In genomic region chr5:143172736-143173135, GRCh38 we compare ENCODE assay signal across 21 cellular contexts.
A peak's percentile ranks its signal among the peaks of the same experiment; 100 is the strongest.
DNase-seq lines count a peak whose midpoint lies in the region; ATAC-seq and TF ChIP-seq lines count a peak whose summit lies in the region.
"Had no signal": no experiment of that assay in that cellular context is flagged by ENCODE, and none has a peak within 500 bp of the region (broad histone marks: within the 10 kb centered on the region; RNA-seq: fewer than 3 reads in every experiment).

No MANE protein-coding gene starts in this region.

- H3K27ac ChIP-seq in HUES48 (ENCODE audit: low read depth, low read length): peak overlapping the region; percentile 70
- no peak overlapping the region for H3K27ac ChIP-seq in Peyer's patch
- H3K27ac ChIP-seq in dorsolateral prefrontal cortex: no peak overlapping the region
- H3K27ac ChIP-seq: C4-2B had no signal

- TF ChIP-seq CTCF in chondrocyte (IDR thresholded peaks at IDR 0.05) (no peak), Peyer's patch (IDR thresholded peaks at IDR 0.05) (no peak), dorsolateral prefrontal cortex (IDR thresholded peaks at IDR 0.05 in 54 of 56, conservative IDR thresholded peaks at IDR 0.05 in 2 of 56; ENCODE audit: low read depth in 1 of 56, partially characterized antibody in 56 of 56) (no peak)

- H3K9me3 Mint-ChIP-seq in chondrocyte (ENCODE audit: low read depth): no peaks in the 10 kb centered on the region
- no peaks in the 10 kb centered on the region for H3K9me3 Mint-ChIP-seq in stimulated activated naive B cell treated with anti-CD40 and anti-IgM and Interleukin-4, amounts not matched to agents 10 μg/mL and 1 μg/mL and 100 μg/mL, for 72 hours
- H3K9me3 Mint-ChIP-seq in naive thymus-derived CD8-positive, alpha-beta T cell: no peaks in the 10 kb centered on the region
- H3K9me3 Mint-ChIP-seq: CD8-positive, alpha-beta memory T cell had no signal

- H3K4me1 Mint-ChIP-seq in chondrocyte (ENCODE audit: low read depth): peaks cover 56% of the 10 kb centered on the region
- peaks cover 0 to 5% of the 10 kb centered on the region in 2 donors for H3K4me1 Mint-ChIP-seq in stimulated activated naive B cell treated with anti-CD40 and anti-IgM and Interleukin-4, amounts not matched to agents 10 μg/mL and 1 μg/mL and 100 μg/mL, for 72 hours
- H3K4me1 Mint-ChIP-seq in naive thymus-derived CD8-positive, alpha-beta T cell: peaks cover 0 to 4% (median 2%) of the 10 kb centered on the region in 4 donors

- no peaks in the 10 kb centered on the region for H3K36me3 Mint-ChIP-seq in chondrocyte (ENCODE audit: low read depth)
- no peaks in the 10 kb centered on the region for H3K36me3 Mint-ChIP-seq in stimulated activated naive B cell treated with anti-CD40 and anti-IgM and Interleukin-4, amounts not matched to agents 10 μg/mL and 1 μg/mL and 100 μg/mL, for 72 hours
- H3K36me3 Mint-ChIP-seq in naive thymus-derived CD8-positive, alpha-beta T cell: peaks cover 3 to 25% (median 14%) of the 10 kb centered on the region in 3 donors

- H3K36me3 ChIP-seq in HUES48 (ENCODE audit: control insufficient read depth, insufficient read depth, low read length) (no peaks in the 10 kb centered on the region), Peyer's patch (no peaks in the 10 kb centered on the region)

- H3K4me3 ChIP-seq in HUES48 (ENCODE audit: low read depth, low read length) (no peak overlapping the region), Peyer's patch (no peak overlapping the region), dorsolateral prefrontal cortex (no peak overlapping the region)

- H3K9me3 ChIP-seq in HUES48 (ENCODE audit: control insufficient read depth, insufficient read depth, low read length): no peaks in the 10 kb centered on the region
- no peaks in the 10 kb centered on the region for H3K9me3 ChIP-seq in Peyer's patch

- no peak overlapping the region for H3K4me3 Mint-ChIP-seq in chondrocyte (ENCODE audit: unreplicated experiment)
- no peak overlapping the region for H3K4me3 Mint-ChIP-seq in stimulated activated naive B cell treated with anti-CD40 and anti-IgM and Interleukin-4, amounts not matched to agents 10 μg/mL and 1 μg/mL and 100 μg/mL, for 72 hours
- H3K4me3 Mint-ChIP-seq in naive thymus-derived CD8-positive, alpha-beta T cell: no peak overlapping the region
- H3K4me3 Mint-ChIP-seq: CD8-positive, alpha-beta memory T cell had no signal

- DNase-seq in chondrocyte (ENCODE audit: low spot score) (no peak), myocyte (ENCODE audit: low read depth) (peak; percentile 67), Peyer's patch (no peak), dorsolateral prefrontal cortex (no peak)
- no peak for DNase-seq in stimulated activated naive B cell treated with anti-CD40 and anti-IgM and Interleukin-4, amounts not matched to agents 10 μg/mL and 1 μg/mL and 100 μg/mL, for 72 hours
- no peak for DNase-seq in naive thymus-derived CD8-positive, alpha-beta T cell
- DNase-seq: Calu3; CD8-positive, alpha-beta memory T cell; DMS153; GF-D8; GOT3; Kasumi-1; MM.1S; NCI-H1092; NCI-H1436 treated with DMSO at 0.1 percent for 48 hours; NCI-H2029 treated with DMSO at 0.1 percent for 48 hours; NCI-H526; OCI-M1; Right ventricle myocardium superior had no signal

- intact Hi-C loops in dorsolateral prefrontal cortex (cut with DNase I): loop anchor here in 1 of 2 donors (10.0 kb wide), 1 partner anchor 1212 kb away; no protein-coding TSS in a partner anchor

- ATAC-seq in stimulated activated naive B cell treated with anti-CD40 and anti-IgM and Interleukin-4, amounts not matched to agents 10 μg/mL and 1 μg/mL and 100 μg/mL, for 72 hours (replicated peaks): no peak
- ATAC-seq in naive thymus-derived CD8-positive, alpha-beta T cell: no peak

- H3K27ac Mint-ChIP-seq in chondrocyte (ENCODE audit: unreplicated experiment): peak overlapping the region; percentile 14
- H3K27ac Mint-ChIP-seq in stimulated activated naive B cell treated with anti-CD40 and anti-IgM and Interleukin-4, amounts not matched to agents 10 μg/mL and 1 μg/mL and 100 μg/mL, for 72 hours: peak overlapping the region; percentile 28
- H3K27ac Mint-ChIP-seq in naive thymus-derived CD8-positive, alpha-beta T cell: no peak overlapping the region

- H3K9ac ChIP-seq in HUES48 (ENCODE audit: low read depth, low read length): no peak overlapping the region

- H3K27me3 Mint-ChIP-seq in chondrocyte (ENCODE audit: low read depth): no peaks in the 10 kb centered on the region
- no peaks in the 10 kb centered on the region for H3K27me3 Mint-ChIP-seq in stimulated activated naive B cell treated with anti-CD40 and anti-IgM and Interleukin-4, amounts not matched to agents 10 μg/mL and 1 μg/mL and 100 μg/mL, for 72 hours
- no peaks in the 10 kb centered on the region for H3K27me3 Mint-ChIP-seq in naive thymus-derived CD8-positive, alpha-beta T cell
- H3K27me3 Mint-ChIP-seq: CD8-positive, alpha-beta memory T cell had no signal

- no peak for TF ChIP-seq POLR2A in Peyer's patch (IDR thresholded peaks at IDR 0.05)

- H3K4me1 ChIP-seq in HUES48 (ENCODE audit: control insufficient read depth, insufficient read depth, low read length) (peaks cover 25% of the 10 kb centered on the region), Peyer's patch (peaks cover 0 to 5% (median 0%) of the 10 kb centered on the region in 4 donors)

- no peaks in the 10 kb centered on the region for H3K27me3 ChIP-seq in HUES48 (ENCODE audit: control insufficient read depth, insufficient read depth, low read length)
- no peaks in the 10 kb centered on the region for H3K27me3 ChIP-seq in Peyer's patch
- no peaks in the 10 kb centered on the region for H3K27me3 ChIP-seq in dorsolateral prefrontal cortex

- POLR2A ChIA-PET in naive thymus-derived CD8-positive, alpha-beta T cell (lab: Charles Lee): no interaction called here

Comparison
In these comparisons a context has a peak if more than half of its experiments do, and no peak if none do; other contexts are left out.
1. H3K27ac Mint-ChIP-seq: peak in chondrocyte (single experiment) and stimulated activated naive B cell treated with anti-CD40 and anti-IgM and Interleukin-4, amounts not matched to agents 10 μg/mL and 1 μg/mL and 100 μg/mL, for 72 hours (single experiment); none in naive thymus-derived CD8-positive, alpha-beta T cell (0 of 10).